In the genomic region with DNA sequence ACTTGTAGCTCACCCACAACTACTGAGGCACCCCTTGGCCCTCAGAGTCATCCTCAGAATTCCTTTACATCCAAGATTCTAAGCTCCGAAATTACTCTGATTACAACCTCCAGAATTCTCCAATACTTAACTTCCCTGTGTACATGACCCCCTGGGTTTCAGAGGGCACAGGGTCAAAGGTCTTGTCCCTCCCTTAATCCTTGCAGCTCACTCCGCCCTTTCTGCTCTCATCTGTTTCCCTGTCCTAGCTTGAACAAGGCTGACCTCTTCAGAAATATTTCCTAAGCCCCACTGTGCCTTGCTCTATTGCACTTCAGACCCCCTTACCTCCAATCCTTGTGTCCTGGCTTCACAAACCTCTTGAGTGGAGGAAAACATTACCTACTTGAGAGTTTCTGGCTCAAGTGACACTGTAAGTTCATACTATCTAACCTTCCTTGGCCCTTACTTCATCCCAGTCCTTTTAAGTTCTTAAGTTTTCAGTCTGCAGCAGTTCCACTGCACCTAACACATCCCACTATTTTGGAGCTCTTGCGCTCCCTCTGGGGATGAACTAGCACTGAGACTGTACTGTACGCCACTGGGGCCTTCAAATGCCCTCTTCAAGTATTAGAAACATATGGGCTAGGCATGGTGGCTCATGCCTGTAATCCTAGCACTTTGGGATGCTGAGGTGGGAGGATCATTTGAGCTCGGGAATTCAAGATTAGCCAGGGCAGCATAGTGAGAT, we compare ENCODE assay signal across 14 cellular contexts. TPM values are rescaled to one million over a fixed set of nuclear protein-coding genes. Genes with fewer than 3 reads are reported as not detected.
DNase-seq lines count a peak whose midpoint lies in the region; ATAC-seq, FAIRE-seq and TF ChIP-seq lines count a peak whose summit lies in the region.
"Had no signal": no experiment of that assay in that cellular context is flagged by ENCODE, and none has a peak within 500 bp of the region (broad histone marks: within the 10 kb centered on the region; RNA-seq: fewer than 3 reads in every experiment).

No MANE protein-coding gene starts in this region.

- TF ChIP-seq POLR2A in HepG2 (IDR thresholded peaks at IDR 0.05; ENCODE audit: insufficient read depth in 1 of 2, low read depth in 2 of 2, low read length in 2 of 2) (no peak), transverse colon (IDR thresholded peaks at IDR 0.05) (no peak), stomach (IDR thresholded peaks at IDR 0.05) (no peak)

- FAIRE-seq in HepG2 (lab: Jason Lieb, UNC): no peak

- no peak overlapping the region for H3K9ac ChIP-seq in HepG2 (ENCODE audit: insufficient read depth, low read depth, low read length)
- H3K9ac ChIP-seq: parathyroid adenoma had no signal

- CTCF ChIA-PET in activated CD8-positive, alpha-beta memory T cell treated with anti-CD3 and anti-CD28 coated beads, Interleukin-2, amount 10 ng/mL, durations not matched to agents 7 days and 5 days (lab: Charles Lee): interaction anchor here (1.0 to 2.0 kb wide), 6 partner anchors 8 to 439 kb away, joined by 3 to 7 read pairs (median 4); no protein-coding TSS in a partner anchor
- CTCF ChIA-PET in HepG2 (lab: Yijun Ruan, JAX; ENCODE audit: low intra/inter-chr PET ratio, low total read pairs): no interaction called here
- CTCF ChIA-PET in HEK293T (lab: Yijun Ruan, JAX): interaction anchor here (1.5 kb wide), 1 partner anchor 19 kb away, joined by 7 read pairs; no protein-coding TSS in a partner anchor

- TF ChIP-seq CTCF in HepG2 (CRISPR knock-in tag; IDR thresholded peaks at IDR 0.05): no peak
- no peak for TF ChIP-seq CTCF in transverse colon (IDR thresholded peaks at IDR 0.05)
- no peak for TF ChIP-seq CTCF in stomach (IDR thresholded peaks at IDR 0.05)

- no peak overlapping the region for H3K4me3 Mint-ChIP-seq in activated CD8-positive, alpha-beta memory T cell treated with anti-CD3 and anti-CD28 coated beads, Interleukin-2, amount 10 ng/mL, durations not matched to agents 7 days and 5 days
- no peak overlapping the region for H3K4me3 Mint-ChIP-seq in activated naive CD8-positive, alpha-beta T cell treated with anti-CD3 and anti-CD28 coated beads for 36 hours

- no peak for DNase-seq in activated CD8-positive, alpha-beta memory T cell treated with anti-CD3 and anti-CD28 coated beads, Interleukin-2, amount 10 ng/mL, durations not matched to agents 7 days and 5 days
- DNase-seq in activated CD8-positive, alpha-beta memory T cell treated with anti-CD3 and anti-CD28 coated beads, Interleukin-2, amount 50 U/mL, for 4 hours: no peak
- DNase-seq in activated naive CD8-positive, alpha-beta T cell treated with anti-CD3 and anti-CD28 coated beads for 36 hours: no peak
- DNase-seq in HepG2 (ENCODE audit: low spot score): no peak
- peak; percentile 50 for DNase-seq in transverse colon
- DNase-seq in HEK293T (ENCODE audit: extremely low spot score): no peak
- DNase-seq in stomach: no peak
- DNase-seq in stimulated activated naive CD4-positive, alpha-beta T cell (lab: John Stamatoyannopoulos, UW): no peak
- DNase-seq: foreskin keratinocyte, MM.1S, NCI-H2029 treated with DMSO at 0.1 percent for 48 hours, NCI-H748 treated with DMSO at 0.1 percent for 48 hours had no signal

- no peak overlapping the region for H2AFZ ChIP-seq in HepG2 (ENCODE audit: low read length)
- H2AFZ ChIP-seq: parathyroid adenoma had no signal

- no peak for ATAC-seq in activated CD8-positive, alpha-beta memory T cell treated with anti-CD3 and anti-CD28 coated beads, Interleukin-2, amount 10 ng/mL, durations not matched to agents 7 days and 5 days
- peak; percentile 55 for ATAC-seq in HepG2
- ATAC-seq: foreskin keratinocyte had no signal

- H3K4me3 ChIP-seq in HepG2 (replicated peaks in 1 of 3; ENCODE audit: insufficient read depth in 1 of 3, low read depth in 2 of 3, low read length in 3 of 3) (no peak overlapping the region), transverse colon (no peak overlapping the region), stomach (peak overlapping the region in 1 of 4 donors; percentile 6)
- H3K4me3 ChIP-seq: tibial nerve had no signal

- no peaks in the 10 kb centered on the region for H3K27me3 Mint-ChIP-seq in activated CD8-positive, alpha-beta memory T cell treated with anti-CD3 and anti-CD28 coated beads, Interleukin-2, amount 10 ng/mL, durations not matched to agents 7 days and 5 days
- H3K27me3 Mint-ChIP-seq in activated naive CD8-positive, alpha-beta T cell treated with anti-CD3 and anti-CD28 coated beads for 36 hours: no peaks in the 10 kb centered on the region

- WGBS in HepG2 (ENCODE audit: low lambda C conversion rate): 88% methylated on average over 5 of the region's 5 CpGs
- 82 to 100% methylated on average over 2 to 5 of the region's 5 CpGs for WGBS in transverse colon (ENCODE audit: low coverage in 1 of 2), 2 donors
- 75 to 86% (median 82%) methylated on average over 5 of the region's 5 CpGs for WGBS in stomach, 5 donors

- no TSS peak for BruUV-seq in HepG2 (replicated peaks; lab: Mats Ljungman, UMichigan)

- in situ Hi-C loops in HepG2 (cut with HindIII; ENCODE audit: extremely low pct_ligation_motif_present, low pct_unique_long_range_greater_than_20kb): no loop called here
- in situ Hi-C loops in transverse colon (cut with MboI; ENCODE audit: low pct_ligation_motif_present in 1 of 4, low pct_unique_long_range_greater_than_20kb in 1 of 4, low sequenced_read_pairs in 3 of 4): loop anchor here in 1 of 4 donors (25.0 kb wide), 1 partner anchor 217 kb away; a partner anchor contains a TSS

- no peak for TF ChIP-seq EP300 in HepG2 (IDR thresholded peaks at IDR 0.05; ENCODE audit: low read depth in 2 of 2, low read length in 2 of 2)
- no peak for TF ChIP-seq EP300 in HepG2 (CRISPR knock-in tag; IDR thresholded peaks at IDR 0.05; ENCODE audit: borderline replicate concordance)
- no peak for TF ChIP-seq EP300 in transverse colon (IDR thresholded peaks at IDR 0.05; ENCODE audit: low read depth)
- TF ChIP-seq EP300 in stomach (IDR thresholded peaks at IDR 0.05): no peak

- peaks cover 2% of the 10 kb centered on the region for H3K9me3 Mint-ChIP-seq in activated CD8-positive, alpha-beta memory T cell treated with anti-CD3 and anti-CD28 coated beads, Interleukin-2, amount 10 ng/mL, durations not matched to agents 7 days and 5 days (ENCODE audit: low read depth)
- H3K9me3 Mint-ChIP-seq in activated naive CD8-positive, alpha-beta T cell treated with anti-CD3 and anti-CD28 coated beads for 36 hours: no peaks in the 10 kb centered on the region

- peaks cover 87% of the 10 kb centered on the region for H4K20me1 ChIP-seq in HepG2 (ENCODE audit: insufficient read depth, low read length)

- H3K27ac ChIP-seq in HepG2 (ENCODE audit: extremely low read length, insufficient read depth, low read length): no peak overlapping the region
- H3K27ac ChIP-seq in transverse colon: peak overlapping the region in 3 of 4 donors; percentile 17 to 48 (median 19)
- H3K27ac ChIP-seq in stomach: peak overlapping the region in 2 of 5 donors; percentile 9 to 59
- H3K27ac ChIP-seq: foreskin keratinocyte, parathyroid adenoma, tibial nerve had no signal

- no peaks in the 10 kb centered on the region for H3K27me3 ChIP-seq in HepG2 (ENCODE audit: control insufficient read depth in 1 of 2, insufficient read depth in 2 of 2, low read length in 2 of 2)
- H3K27me3 ChIP-seq in transverse colon: no peaks in the 10 kb centered on the region
- H3K27me3 ChIP-seq in stomach: no peaks in the 10 kb centered on the region
- H3K27me3 ChIP-seq: foreskin keratinocyte, tibial nerve had no signal

- H3K36me3 Mint-ChIP-seq in activated CD8-positive, alpha-beta memory T cell treated with anti-CD3 and anti-CD28 coated beads, Interleukin-2, amount 10 ng/mL, durations not matched to agents 7 days and 5 days: peaks cover 31% of the 10 kb centered on the region
- H3K36me3 Mint-ChIP-seq in activated naive CD8-positive, alpha-beta T cell treated with anti-CD3 and anti-CD28 coated beads for 36 hours: peaks cover 16% of the 10 kb centered on the region

- H3K27ac Mint-ChIP-seq in activated CD8-positive, alpha-beta memory T cell treated with anti-CD3 and anti-CD28 coated beads, Interleukin-2, amount 10 ng/mL, durations not matched to agents 7 days and 5 days: peak overlapping the region; percentile 26
- peak overlapping the region; percentile 62 for H3K27ac Mint-ChIP-seq in activated naive CD8-positive, alpha-beta T cell treated with anti-CD3 and anti-CD28 coated beads for 36 hours

- peaks cover 42% of the 10 kb centered on the region for H3K4me1 Mint-ChIP-seq in activated CD8-positive, alpha-beta memory T cell treated with anti-CD3 and anti-CD28 coated beads, Interleukin-2, amount 10 ng/mL, durations not matched to agents 7 days and 5 days
- peaks cover 44% of the 10 kb centered on the region for H3K4me1 Mint-ChIP-seq in activated naive CD8-positive, alpha-beta T cell treated with anti-CD3 and anti-CD28 coated beads for 36 hours

- H3K9me3 ChIP-seq in HepG2 (ENCODE audit: low read length): no peaks in the 10 kb centered on the region
- H3K9me3 ChIP-seq in transverse colon: no peaks in the 10 kb centered on the region
- no peaks in the 10 kb centered on the region for H3K9me3 ChIP-seq in stomach
- H3K9me3 ChIP-seq: tibial nerve had no signal

- H3K4me2 ChIP-seq in HepG2 (ENCODE audit: low read depth, low read length): peak overlapping the region; percentile 17

- H3K4me1 ChIP-seq in HepG2 (ENCODE audit: insufficient read depth, low read length): peaks cover 61% of the 10 kb centered on the region
- H3K4me1 ChIP-seq in transverse colon: peaks cover 30 to 79% (median 61%) of the 10 kb centered on the region in 4 donors
- peaks cover 60 to 99% (median 84%) of the 10 kb centered on the region in 4 donors for H3K4me1 ChIP-seq in stomach

- POLR2A ChIA-PET in HepG2 (lab: Yijun Ruan, JAX) (interaction anchor here (1.1 to 1.8 kb wide), 3 partner anchors 9 to 20 kb away, joined by 3 to 9 read pairs (median 7); no protein-coding TSS in a partner anchor), HEK293T (lab: Yijun Ruan, JAX) (interaction anchor here (0.6 kb wide), 1 partner anchor 20 kb away, joined by 3 read pairs; no protein-coding TSS in a partner anchor)

- H3K36me3 ChIP-seq in HepG2 (replicated peaks in 1 of 2; ENCODE audit: control insufficient read depth in 1 of 2, insufficient read depth in 2 of 2, low read length in 2 of 2) (no peaks in the 10 kb centered on the region), transverse colon (no peaks in the 10 kb centered on the region), stomach (no peaks in the 10 kb centered on the region)
- H3K36me3 ChIP-seq: tibial nerve had no signal

- no peak for TF ChIP-seq RAD21 in HepG2 (CRISPR knock-in tag; IDR thresholded peaks at IDR 0.05)

- peaks cover 99% of the 10 kb centered on the region for H3K79me2 ChIP-seq in HepG2 (ENCODE audit: insufficient read depth, low read length)

- intact Hi-C loops in HepG2 (cut with micrococcal nuclease; ENCODE audit: unreplicated experiment): no loop called here
- intact Hi-C loops in transverse colon (cut with DNase I; ENCODE audit: low total_unique reads): loop anchor here (10.0 kb wide), 1 partner anchor 49 kb away; no protein-coding TSS in a partner anchor
- intact Hi-C loops in stomach (cut with DNase I; ENCODE audit: low total_unique reads): no loop called here

RNA-seq across cellular contexts. Expression of a gene that starts 6.2 kb away (rescaled TPM):
- 10 to 100 TPM; 86.5 to 95.7 TPM for total RNA-seq in activated CD8-positive, alpha-beta memory T cell treated with anti-CD3 and anti-CD28 coated beads, Interleukin-2, amount 10 ng/mL, durations not matched to agents 7 days and 5 days
- 10 to 100 TPM; 39.0 to 40.4 TPM for total RNA-seq in activated naive CD8-positive, alpha-beta T cell treated with anti-CD3 and anti-CD28 coated beads for 36 hours
- 43.9 and 46.5 TPM in 2 replicates for total RNA-seq in HepG2 (2016; rRNA removed; fragmentation: Illumina TruSeq; extraction: Trizol)
- total RNA-seq in HepG2 (2016; cell fraction: cytosol; rRNA removed; fragmentation: Illumina TruSeq; extraction: Trizol; ENCODE audit: low read depth): 30.7 and 33.0 TPM in 2 replicates
- 41.9 and 43.3 TPM in 2 replicates for total RNA-seq in HepG2 (2016; cell fraction: insoluble cytoplasmic fraction; rRNA removed; fragmentation: Illumina TruSeq; extraction: Trizol)
- 52.7 and 60.8 TPM in 2 replicates for total RNA-seq in HepG2 (2016; cell fraction: membrane; rRNA removed; fragmentation: Illumina TruSeq; extraction: Trizol)
- total RNA-seq in HepG2 (2016; cell fraction: nucleus; rRNA removed; fragmentation: Illumina TruSeq; extraction: Trizol): 39.0 and 46.1 TPM in 2 replicates
- polyA plus RNA-seq in HepG2 (2011; rRNA removed): 19.5 and 21.4 TPM in 2 replicates
- polyA plus RNA-seq in HepG2 (2011; cell fraction: cytosol; rRNA removed): 9.8 and 10.1 TPM in 2 replicates
- 21.8 and 26.8 TPM in 2 replicates for polyA plus RNA-seq in HepG2 (2011; cell fraction: nucleus; rRNA removed)
- 20.4 and 24.7 TPM in 2 replicates for polyA plus RNA-seq in HepG2 (2012)
- polyA plus RNA-seq in HepG2 (2016; cell fraction: cytosol; fragmentation: Illumina TruSeq; extraction: Trizol; ENCODE audit: low read depth): 2.5 and 3.4 TPM in 2 replicates
- polyA plus RNA-seq in HepG2 (2016; cell fraction: insoluble cytoplasmic fraction; fragmentation: Illumina TruSeq; extraction: Trizol; ENCODE audit: low read depth): 37.7 and 43.0 TPM in 2 replicates
- polyA plus RNA-seq in HepG2 (2016; cell fraction: membrane; fragmentation: Illumina TruSeq; extraction: Trizol; ENCODE audit: low read depth): 8.9 and 11.1 TPM in 2 replicates
- polyA plus RNA-seq in HepG2 (2016; cell fraction: nucleus; fragmentation: Illumina TruSeq; extraction: Trizol; ENCODE audit: insufficient read depth, low read depth): 44.5 and 49.0 TPM in 2 replicates
- polyA minus RNA-seq in HepG2 (2011; rRNA and poly(A)+ RNA removed; ENCODE audit: low replicate concordance): 5.4 and 18.1 TPM in 2 replicates
- polyA minus RNA-seq in HepG2 (2011; cell fraction: cytosol; rRNA and poly(A)+ RNA removed): 24.2 and 26.0 TPM in 2 replicates
- 43.1 and 53.5 TPM in 2 replicates for polyA minus RNA-seq in HepG2 (2011; cell fraction: nucleus; rRNA and poly(A)+ RNA removed)
- total RNA-seq in transverse colon: 10 to 100 TPM; 15.3 to 77.4 (median 39.0) TPM
- 10 to 100 TPM in 4 of 5 donors, 1 to 10 TPM in 1; 6.4 to 54.3 (median 40.6) TPM for total RNA-seq in stomach
- 1 to 10 TPM; 6.7 to 8.5 (median 7.6) TPM for polyA plus RNA-seq in stomach
